1 cellular context compared by ENCODE assay signal in genomic region chr6:137697267-137697938, GRCh38.
TF ChIP-seq lines count a peak whose summit lies in the region.

No MANE protein-coding gene starts in this region.

TF ChIP-seq in HepG2, 621 proteins besides CTCF, POLR2A, EP300 and RAD21 (continued from another document and continues in another):
- TF ChIP-seq ZSCAN29 (CRISPR knock-in tag; conservative IDR thresholded peaks at IDR 0.05) (peak; percentile 86; the same call in 1 of the 2 replicates), ADNP (CRISPR knock-in tag; IDR thresholded peaks at IDR 0.05) (no peak), JUN (CRISPR knock-in tag; IDR thresholded peaks at IDR 0.05) (peak; percentile 77; the same call in 1 of the 2 replicates), ZNF503 (CRISPR knock-in tag; IDR thresholded peaks at IDR 0.05) (peak; percentile 59; the same call in 1 of the 2 replicates), HNF1B (CRISPR knock-in tag; IDR thresholded peaks at IDR 0.05) (peak; percentile 71), ZNF264 (CRISPR knock-in tag; IDR thresholded peaks at IDR 0.05) (0 out of 2 replicates have a peak, but pooled peaks have one; percentile 42), TOPORS (CRISPR knock-in tag; IDR thresholded peaks at IDR 0.05) (no peak), ZNF451 (CRISPR knock-in tag; IDR thresholded peaks at IDR 0.05) (peak; percentile 41; the same call in 1 of the 2 replicates), FOXJ3 (CRISPR knock-in tag; IDR thresholded peaks at IDR 0.05; ENCODE audit: borderline replicate concordance) (peak; percentile 92; the same call in 1 of the 2 replicates), ZNF292 (CRISPR knock-in tag; IDR thresholded peaks at IDR 0.05; ENCODE audit: borderline replicate concordance, low read depth) (peak; percentile 84; the same call in 1 of the 2 replicates), ZNF501 (CRISPR knock-in tag; IDR thresholded peaks at IDR 0.05) (peak; percentile 46; the same call in 1 of the 2 replicates), ZNF331 (CRISPR knock-in tag; IDR thresholded peaks at IDR 0.05) (peak; percentile 93), LCORL (IDR thresholded peaks at IDR 0.05) (no peak), LCORL (CRISPR knock-in tag; IDR thresholded peaks at IDR 0.05) (peak; percentile 75; the same call in 1 of the 2 replicates), ZNF737 (CRISPR knock-in tag; IDR thresholded peaks at IDR 0.05; ENCODE audit: borderline replicate concordance) (no peak), ZNF770 (CRISPR knock-in tag; IDR thresholded peaks at IDR 0.05) (no peak), BRD4 (CRISPR knock-in tag; IDR thresholded peaks at IDR 0.05) (0 out of 2 replicates have a peak, but pooled peaks have one; percentile 22), MBNL3 (CRISPR knock-in tag; conservative IDR thresholded peaks at IDR 0.05) (no peak), CBX5 (CRISPR knock-in tag; IDR thresholded peaks at IDR 0.05; ENCODE audit: borderline replicate concordance) (peak; percentile 74; the same call in 1 of the 2 replicates), PHF5A (CRISPR knock-in tag; IDR thresholded peaks at IDR 0.05; ENCODE audit: low read depth, unreplicated experiment) (peak; percentile 25), ARNT2 (CRISPR knock-in tag; IDR thresholded peaks at IDR 0.05; ENCODE audit: low read depth) (peak; percentile 72; the same call in 1 of the 2 replicates), ZNF609 (CRISPR knock-in tag; IDR thresholded peaks at IDR 0.05; ENCODE audit: borderline replicate concordance) (peak; percentile 83; the same call in 1 of the 2 replicates), ZNF747 (CRISPR knock-in tag; IDR thresholded peaks at IDR 0.05; ENCODE audit: borderline replicate concordance) (no peak; the same call in 1 of the 2 replicates), SNAPC2 (CRISPR knock-in tag; IDR thresholded peaks at IDR 0.05) (0 out of 2 replicates have a peak, but pooled peaks have one; percentile 1), NFRKB (IDR thresholded peaks at IDR 0.05) (no peak), ZBTB26 (CRISPR knock-in tag; IDR thresholded peaks at IDR 0.05; ENCODE audit: borderline replicate concordance) (peak; percentile 41; the same call in 1 of the 2 replicates), BCL6 (CRISPR knock-in tag; IDR thresholded peaks at IDR 0.05) (peak; percentile 82), IKZF1 (IDR thresholded peaks at IDR 0.05) (no peak), ZKSCAN5 (CRISPR knock-in tag; IDR thresholded peaks at IDR 0.05) (0 out of 2 replicates have a peak, but pooled peaks have one; percentile 51), ZNF562 (CRISPR knock-in tag; IDR thresholded peaks at IDR 0.05; ENCODE audit: borderline replicate concordance) (no peak), KDM2A (CRISPR knock-in tag; IDR thresholded peaks at IDR 0.05; ENCODE audit: borderline replicate concordance, low read depth) (0 out of 2 replicates have a peak, but pooled peaks have one; percentile 38), ZNF772 (CRISPR knock-in tag; IDR thresholded peaks at IDR 0.05) (peak; percentile 70; the same call in 1 of the 2 replicates), PAWR (CRISPR knock-in tag; IDR thresholded peaks at IDR 0.05; ENCODE audit: borderline replicate concordance) (peak; percentile 54; the same call in 1 of the 2 replicates), HNF4A (CRISPR knock-in tag; IDR thresholded peaks at IDR 0.05) (peak; percentile 95), ZNF703 (CRISPR knock-in tag; IDR thresholded peaks at IDR 0.05; ENCODE audit: borderline replicate concordance) (no peak), YEATS2 (CRISPR knock-in tag; IDR thresholded peaks at IDR 0.05; ENCODE audit: borderline replicate concordance) (peak; percentile 61; the same call in 1 of the 2 replicates), U2AF2 (IDR thresholded peaks at IDR 0.05; ENCODE audit: low read depth, low read length) (no peak), ZNF784 (CRISPR knock-in tag; IDR thresholded peaks at IDR 0.05; ENCODE audit: borderline replicate concordance) (0 out of 2 replicates have a peak, but pooled peaks have one; percentile 54), ARNT (IDR thresholded peaks at IDR 0.05) (no peak), TBP (CRISPR knock-in tag; IDR thresholded peaks at IDR 0.05) (no peak), NFIB (CRISPR knock-in tag; IDR thresholded peaks at IDR 0.05; ENCODE audit: borderline replicate concordance) (no peak), YEATS4 (CRISPR knock-in tag; IDR thresholded peaks at IDR 0.05; ENCODE audit: borderline replicate concordance) (peak; percentile 36; the same call in 1 of the 2 replicates), ZBTB20 (CRISPR knock-in tag; IDR thresholded peaks at IDR 0.05; ENCODE audit: borderline replicate concordance, low read depth) (peak; percentile 60; the same call in 1 of the 2 replicates), CREM (IDR thresholded peaks at IDR 0.05) (peak; percentile 77), CREM (CRISPR knock-in tag; IDR thresholded peaks at IDR 0.05) (no peak), ZSCAN9 (CRISPR knock-in tag; IDR thresholded peaks at IDR 0.05; ENCODE audit: borderline replicate concordance) (peak; percentile 82; the same call in 1 of the 2 replicates), ZNF17 (CRISPR knock-in tag; IDR thresholded peaks at IDR 0.05) (no peak), DMTF1 (CRISPR knock-in tag; IDR thresholded peaks at IDR 0.05) (0 out of 2 replicates have a peak, but pooled peaks have one; percentile 22), ETV6 (CRISPR knock-in tag; conservative IDR thresholded peaks at IDR 0.05) (0 out of 2 replicates have a peak, but pooled peaks have one; percentile 17), ZNF644 (CRISPR knock-in tag; IDR thresholded peaks at IDR 0.05; ENCODE audit: low read depth) (peak; percentile 89), ZNF580 (CRISPR knock-in tag; IDR thresholded peaks at IDR 0.05; ENCODE audit: borderline replicate concordance, low read depth) (peak; percentile 72; the same call in 1 of the 2 replicates), ZBTB2 (CRISPR knock-in tag; IDR thresholded peaks at IDR 0.05; ENCODE audit: low read depth) (no peak)
